ENCODE assay signal across 18 cellular contexts in the genomic region with DNA sequence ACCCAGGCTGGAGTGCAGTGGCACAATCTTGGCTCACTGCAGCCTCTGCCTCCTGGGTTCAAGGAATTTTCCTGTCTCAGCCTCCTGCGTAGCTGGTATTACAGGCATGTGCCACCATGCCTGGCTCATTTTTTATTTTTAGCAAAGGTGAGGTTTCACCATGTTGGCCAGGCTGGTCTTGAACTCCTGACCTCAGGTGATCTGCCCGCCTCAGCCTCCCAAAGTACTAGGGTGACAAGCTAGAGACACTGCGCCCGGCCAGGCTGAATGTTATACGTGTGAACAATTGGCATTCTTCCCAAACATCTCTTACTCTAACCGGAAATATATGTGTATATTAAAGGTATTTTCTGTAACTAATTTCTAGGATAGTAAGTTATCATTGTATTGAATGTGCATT.
"Had no signal": no experiment of that assay in that cellular context is flagged by ENCODE, and none has a peak within 500 bp of the region (broad histone marks: within the 10 kb centered on the region; RNA-seq: fewer than 3 reads in every experiment).

No MANE protein-coding gene starts in this region.

- H3K4me3 Mint-ChIP-seq: activated naive CD4-positive, alpha-beta T cell treated with anti-CD3 and anti-CD28 coated beads for 36 hours; activated naive CD8-positive, alpha-beta T cell treated with anti-CD3 and anti-CD28 coated beads, Interleukin-2, amount 50 U/mL, for 24 hours; neural crest cell; type B pancreatic cell had no signal

- H3K27ac ChIP-seq: ovary, SJCRH30 had no signal

- H3K4me3 ChIP-seq: ovary, SJCRH30 had no signal

- H3K4me1 Mint-ChIP-seq: activated naive CD8-positive, alpha-beta T cell treated with anti-CD3 and anti-CD28 coated beads, Interleukin-2, amount 50 U/mL, for 24 hours; neural crest cell had no signal

- H3K27me3 ChIP-seq: ovary, SJCRH30 had no signal

- H3K9me3 ChIP-seq: ovary had no signal

- H3K27me3 Mint-ChIP-seq: activated naive CD8-positive, alpha-beta T cell treated with anti-CD3 and anti-CD28 coated beads, Interleukin-2, amount 50 U/mL, for 24 hours; type B pancreatic cell had no signal

- H3K4me1 ChIP-seq: SJCRH30 had no signal

- H3K9me3 Mint-ChIP-seq: activated naive CD8-positive, alpha-beta T cell treated with anti-CD3 and anti-CD28 coated beads, Interleukin-2, amount 50 U/mL, for 24 hours had no signal

- H3K27ac Mint-ChIP-seq: activated naive CD4-positive, alpha-beta T cell treated with anti-CD3 and anti-CD28 coated beads for 36 hours; activated naive CD8-positive, alpha-beta T cell treated with anti-CD3 and anti-CD28 coated beads, Interleukin-2, amount 50 U/mL, for 24 hours; type B pancreatic cell had no signal

- H3K36me3 ChIP-seq: ovary had no signal

- DNase-seq: activated CD4-positive, alpha-beta T cell treated with anti-CD3 and anti-CD28 coated beads, Interleukin-2, amount 50 U/mL, for 1 hour; activated naive CD4-positive, alpha-beta T cell treated with anti-CD3 and anti-CD28 coated beads for 36 hours; activated naive CD8-positive, alpha-beta T cell treated with anti-CD3 and anti-CD28 coated beads, Interleukin-2, amount 50 U/mL, for 24 hours; activated T-cell treated with anti-CD3 and anti-CD28 coated beads for 4 hours; aorta; effector memory CD4-positive, alpha-beta T cell; erythroblast; hippocampal formation; kidney; ovary; SJCRH30; stimulated activated CD4-positive, alpha-beta T cell treated with anti-CD3 and anti-CD28 coated beads, Interleukin-15, amount 100 ng/mL, for 24 hours; stimulated activated CD4-positive, alpha-beta T cell treated with anti-CD3 and anti-CD28 coated beads, Interleukin-4, amount 100 ng/mL, for 24 hours; stimulated activated naive CD4-positive, alpha-beta T cell; substantia nigra; SW 1271 had no signal
